ENCODE assay signal across 16 cellular contexts in the genomic region with DNA sequence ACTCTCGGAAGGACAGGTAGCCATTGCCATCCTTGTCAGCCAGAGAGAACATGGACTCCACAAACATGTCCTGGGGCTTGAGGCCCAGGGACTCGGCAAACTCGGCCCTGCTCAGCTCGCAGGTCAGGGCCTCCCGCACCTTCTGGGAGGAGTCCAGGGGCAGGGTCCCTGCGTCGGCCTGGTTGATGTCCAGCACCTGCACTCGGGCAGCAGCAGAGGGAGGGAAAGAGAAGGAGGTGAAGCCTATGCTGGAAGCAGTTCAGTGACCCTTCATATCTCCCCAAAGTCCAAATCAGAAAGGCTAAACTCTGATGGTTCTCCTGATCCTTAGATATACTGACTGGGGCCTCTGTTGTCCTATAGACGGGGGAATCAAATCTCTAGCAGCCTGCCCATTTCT. TPM values are rescaled to one million over a fixed set of nuclear protein-coding genes. Genes with fewer than 3 reads are reported as not detected.
"Had no signal": no experiment of that assay in that cellular context is flagged by ENCODE, and none has a peak within 500 bp of the region (broad histone marks: within the 10 kb centered on the region; RNA-seq: fewer than 3 reads in every experiment).

No MANE protein-coding gene starts in this region.

RNA-seq across cellular contexts. Expression of a gene that starts 9.8 kb away (rescaled TPM):
- total RNA-seq: cerebellum, dermis blood vessel endothelial cell, gastrocnemius medialis, glomerular endothelial cell, lung microvascular endothelial cell had no signal

RNA-seq across cellular contexts. Expression of a gene that starts 10.0 kb away (rescaled TPM):
- total RNA-seq: cerebellum, dermis blood vessel endothelial cell, dorsolateral prefrontal cortex, gastrocnemius medialis, glomerular endothelial cell, heart right ventricle, kidney epithelial cell, left cardiac atrium, left lung, left ventricle myocardium superior, lower leg skin, lower lobe of right lung, lung microvascular endothelial cell, mesenteric fat pad, mesothelial cell of epicardium had no signal
- polyA plus RNA-seq: heart right ventricle, keratinocyte had no signal

RNA-seq across cellular contexts. Expression of a gene that starts 25.5 kb away (rescaled TPM):
- total RNA-seq: cerebellum, dermis blood vessel endothelial cell, gastrocnemius medialis, glomerular endothelial cell, kidney epithelial cell, lung microvascular endothelial cell had no signal

RNA-seq across cellular contexts. Expression of a gene that starts 25.6 kb away (rescaled TPM):
- total RNA-seq: dermis blood vessel endothelial cell, glomerular endothelial cell, lung microvascular endothelial cell had no signal
